18 cellular contexts compared by ENCODE assay signal in genomic region chr20:62725596-62726268, GRCh38. TPM values are rescaled to one million over a fixed set of nuclear protein-coding genes. Genes with fewer than 3 reads are reported as not detected.
"Had no signal": no experiment of that assay in that cellular context is flagged by ENCODE, and none has a peak within 500 bp of the region (broad histone marks: within the 10 kb centered on the region; RNA-seq: fewer than 3 reads in every experiment).

No MANE protein-coding gene starts in this region.

- H3K4me1 ChIP-seq: colonic mucosa, pancreas, thyroid gland had no signal

- H3K9me3 ChIP-seq: colonic mucosa, pancreas, thyroid gland had no signal

- ATAC-seq: naive thymus-derived CD8-positive, alpha-beta T cell; pancreas; WTC11 had no signal

- H3K4me3 ChIP-seq: colonic mucosa, pancreas, thyroid gland had no signal

- H3K27me3 ChIP-seq: colonic mucosa, pancreas, thyroid gland had no signal

- H3K36me3 ChIP-seq: colonic mucosa, pancreas, thyroid gland had no signal

- H3K27ac ChIP-seq: colonic mucosa, pancreas, thyroid gland had no signal

- DNase-seq: activated CD4-positive, alpha-beta memory T cell treated with anti-CD3 and anti-CD28 coated beads for 36 hours; activated CD4-positive, alpha-beta T cell treated with anti-CD3 and anti-CD28 coated beads for 4 hours; activated naive CD4-positive, alpha-beta T cell; activated naive CD8-positive, alpha-beta T cell treated with anti-CD3 and anti-CD28 coated beads for 36 hours; activated T-cell treated with anti-CD3 and anti-CD28 coated beads for 4 hours; central memory CD4-positive, alpha-beta T cell; colonic mucosa; erythroblast; mesendoderm; stimulated activated CD4-positive, alpha-beta T cell treated with anti-CD3 and anti-CD28 coated beads, Interleukin-12 subunit alpha, Interleukin-12 subunit beta, amount 100 ng/mL, for 4 hours; stimulated activated CD4-positive, alpha-beta T cell treated with anti-CD3 and anti-CD28 coated beads, Interleukin-1b, Interleukin-23, amount 100 ng/mL, for 48 hours; stimulated activated CD8-positive, alpha-beta memory T cell treated with anti-CD3 and anti-CD28 coated beads, Interleukin-4, amount 100 ng/mL, for 48 hours; stimulated activated naive CD4-positive, alpha-beta T cell; thyroid gland had no signal

RNA-seq across cellular contexts. Expression of gene NTSR1, which starts 17.1 kb away (rescaled TPM):
- total RNA-seq: activated CD4-positive, alpha-beta memory T cell treated with anti-CD3 and anti-CD28 coated beads for 36 hours; activated naive CD8-positive, alpha-beta T cell treated with anti-CD3 and anti-CD28 coated beads for 36 hours; activated T-helper 1 cell treated with anti-CD3 and anti-CD28 coated beads, Interleukin-12 subunit alpha, Interleukin-12 subunit beta, Interleukin-2, Interleukin-4 antibody, amounts not matched to agents 30 ng/mL and 10 ng/mL and 1 ng/mL, durations not matched to agents 14 hours and 24 hours and 36 hours; naive thymus-derived CD8-positive, alpha-beta T cell had no signal
- polyA plus RNA-seq: naive thymus-derived CD8-positive, alpha-beta T cell had no signal
